Comparison of ENCODE assay signal across 27 cellular contexts in genomic region chr5:43589310-43589709, GRCh38.
"Had no signal": no experiment of that assay in that cellular context is flagged by ENCODE, and none has a peak within 500 bp of the region (broad histone marks: within the 10 kb centered on the region; RNA-seq: fewer than 3 reads in every experiment).

No MANE protein-coding gene starts in this region.

- H3K27me3 ChIP-seq: colonic mucosa, esophagus squamous epithelium, gastrocnemius medialis, heart right ventricle, left lung had no signal

- H3K4me3 Mint-ChIP-seq: dendritic cell treated with granulocyte-macrophage colony-stimulating factor and Interleukin-4, amounts not matched to agents 40 ng/mL and 50 ng/mL, for 4 days; effector memory CD8-positive, alpha-beta T cell; endodermal cell; mesothelial cell of epicardium had no signal

- H3K4me1 ChIP-seq: colonic mucosa, esophagus squamous epithelium, left lung, lower lobe of right lung had no signal

- H3K27ac Mint-ChIP-seq: dendritic cell treated with granulocyte-macrophage colony-stimulating factor and Interleukin-4, amounts not matched to agents 40 ng/mL and 50 ng/mL, for 4 days; effector memory CD8-positive, alpha-beta T cell; endodermal cell; mesothelial cell of epicardium had no signal

- H3K27me3 Mint-ChIP-seq: dendritic cell treated with granulocyte-macrophage colony-stimulating factor and Interleukin-4, amounts not matched to agents 40 ng/mL and 50 ng/mL, for 4 days; effector memory CD8-positive, alpha-beta T cell had no signal

- H3K9me3 ChIP-seq: colonic mucosa, esophagus squamous epithelium, gastrocnemius medialis, heart right ventricle, left lung, lower lobe of right lung, mucosa of descending colon had no signal

- FAIRE-seq: endometrium, islet of Langerhans, keratinocyte had no signal

- DNase-seq: colonic mucosa; cortex of kidney; effector CD8-positive, alpha-beta T cell; effector memory CD8-positive, alpha-beta T cell; endodermal cell; erythroblast; esophagus squamous epithelium; foreskin fibroblast; foreskin melanocyte; gastrocnemius medialis; glutamatergic neuron; head of caudate nucleus; heart right ventricle; hippocampal formation; left cardiac atrium; left lung; left ventricle myocardium superior; lower lobe of right lung; mesenchymal stem cell; mucosa of descending colon had no signal

- H3K27ac ChIP-seq: colonic mucosa, epithelial cell of prostate, esophagus squamous epithelium, heart right ventricle, left lung, lower lobe of right lung had no signal

- ATAC-seq: effector memory CD8-positive, alpha-beta T cell; esophagus mucosa; gastrocnemius medialis; heart right ventricle; left cardiac atrium; left lung; left ventricle myocardium superior; lower lobe of right lung; mucosa of descending colon had no signal

- H3K4me3 ChIP-seq: colonic mucosa, esophagus squamous epithelium, gastrocnemius medialis, heart right ventricle, left lung, lower lobe of right lung, mucosa of descending colon had no signal

- H3K36me3 ChIP-seq: colonic mucosa, esophagus squamous epithelium, gastrocnemius medialis, left lung, lower lobe of right lung had no signal

- H3K9me3 Mint-ChIP-seq: dendritic cell treated with granulocyte-macrophage colony-stimulating factor and Interleukin-4, amounts not matched to agents 40 ng/mL and 50 ng/mL, for 4 days; effector memory CD8-positive, alpha-beta T cell had no signal

- H3K4me1 Mint-ChIP-seq: endodermal cell, mesothelial cell of epicardium had no signal
